ENCODE assay signal across 1 cellular context in the genomic region with DNA sequence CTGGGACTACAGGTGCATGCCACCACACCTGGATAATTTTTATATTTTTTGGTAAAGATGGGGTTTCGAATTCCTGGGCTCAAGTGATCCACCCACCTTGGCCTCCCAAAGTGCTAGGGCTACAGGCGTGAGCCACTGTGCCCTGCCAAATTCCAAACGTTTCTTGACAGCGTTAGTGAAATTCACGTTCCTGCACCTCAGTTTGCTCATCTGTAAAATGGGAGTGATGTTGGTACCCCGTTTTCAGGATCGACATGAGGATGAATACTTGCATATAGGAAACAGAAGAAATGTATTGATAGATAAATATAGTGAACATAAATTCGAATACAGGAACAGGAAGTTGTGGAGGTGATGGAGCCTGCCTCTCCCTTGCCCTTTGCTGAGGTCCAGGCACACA.
A peak's percentile ranks its signal among the peaks of the same experiment; 100 is the strongest.
TF ChIP-seq lines count a peak whose summit lies in the region.

No MANE protein-coding gene starts in this region.

TF ChIP-seq in K562, 482 proteins besides CTCF, POLR2A, EP300 and RAD21:
- TF ChIP-seq RBM25 (IDR thresholded peaks at IDR 0.05; ENCODE audit: low read depth, low read length, severe bottlenecking) (peak; percentile 51), ZKSCAN1 (IDR thresholded peaks at IDR 0.05; ENCODE audit: low read depth, low read length) (peak; percentile 22; the same call in 1 of the 2 replicates), ADNP (tag; IDR thresholded peaks at IDR 0.05) (0 out of 2 replicates have a peak, but pooled peaks have one; percentile 42)
- TF ChIP-seq, protein P1, sequence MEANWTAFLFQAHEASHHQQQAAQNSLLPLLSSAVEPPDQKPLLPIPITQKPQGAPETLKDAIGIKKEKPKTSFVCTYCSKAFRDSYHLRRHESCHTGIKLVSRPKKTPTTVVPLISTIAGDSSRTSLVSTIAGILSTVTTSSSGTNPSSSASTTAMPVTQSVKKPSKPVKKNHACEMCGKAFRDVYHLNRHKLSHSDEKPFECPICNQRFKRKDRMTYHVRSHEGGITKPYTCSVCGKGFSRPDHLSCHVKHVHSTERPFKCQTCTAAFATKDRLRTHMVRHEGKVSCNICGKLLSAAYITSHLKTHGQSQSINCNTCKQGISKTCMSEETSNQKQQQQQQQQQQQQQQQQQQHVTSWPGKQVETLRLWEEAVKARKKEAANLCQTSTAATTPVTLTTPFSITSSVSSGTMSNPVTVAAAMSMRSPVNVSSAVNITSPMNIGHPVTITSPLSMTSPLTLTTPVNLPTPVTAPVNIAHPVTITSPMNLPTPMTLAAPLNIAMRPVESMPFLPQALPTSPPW (CRISPR knock-in tag; IDR thresholded peaks at IDR 0.05) = no peak
